ENCODE assay signal across 1 cellular context in the genomic region with DNA sequence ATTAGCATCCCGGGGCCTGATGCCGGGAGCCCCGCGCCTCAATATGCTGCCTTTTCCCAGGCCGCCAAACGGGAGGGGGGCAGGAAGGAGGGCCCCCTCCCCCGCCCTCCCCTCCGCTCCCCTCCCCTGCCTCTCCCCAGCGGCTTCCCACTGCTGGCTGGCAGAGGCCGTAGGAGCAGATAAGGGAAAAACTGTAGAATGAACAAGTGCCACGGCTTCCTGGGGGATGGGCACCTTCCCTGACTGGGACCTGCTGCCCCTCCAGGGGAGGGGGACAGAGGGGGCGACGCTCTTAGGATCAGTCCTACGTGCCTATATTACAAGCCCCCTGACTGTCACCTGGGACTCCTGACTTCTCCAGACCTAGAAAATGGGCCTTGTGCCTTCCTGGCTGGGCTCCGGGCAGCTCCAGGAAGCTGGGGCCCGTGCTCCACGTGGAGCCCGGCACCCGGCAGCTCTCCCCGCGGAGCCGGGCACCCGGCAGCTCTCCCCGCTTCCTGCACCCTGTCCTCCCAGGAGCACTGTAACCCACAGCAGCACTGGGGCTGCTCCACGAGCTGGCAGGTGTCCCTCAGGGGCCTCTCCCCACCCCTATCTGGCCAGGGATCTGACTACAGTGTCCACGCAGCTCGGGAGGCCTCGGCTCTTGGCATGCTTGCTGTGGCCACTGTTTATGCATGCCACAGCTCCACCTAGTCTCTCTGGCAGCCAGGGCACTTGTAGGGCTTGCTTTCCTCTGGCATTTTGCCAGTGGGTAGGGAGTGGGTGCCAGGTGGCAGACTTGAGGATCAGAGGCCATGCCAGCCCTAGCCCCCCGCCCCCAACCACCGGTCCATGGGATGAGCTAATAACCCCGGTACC.
A peak's percentile ranks its signal among the peaks of the same experiment; 100 is the strongest.
TF ChIP-seq lines count a peak whose summit lies in the region.

No MANE protein-coding gene starts in this region.

TF ChIP-seq in K562, 482 proteins besides CTCF, POLR2A, EP300 and RAD21:
- TF ChIP-seq, protein P1, sequence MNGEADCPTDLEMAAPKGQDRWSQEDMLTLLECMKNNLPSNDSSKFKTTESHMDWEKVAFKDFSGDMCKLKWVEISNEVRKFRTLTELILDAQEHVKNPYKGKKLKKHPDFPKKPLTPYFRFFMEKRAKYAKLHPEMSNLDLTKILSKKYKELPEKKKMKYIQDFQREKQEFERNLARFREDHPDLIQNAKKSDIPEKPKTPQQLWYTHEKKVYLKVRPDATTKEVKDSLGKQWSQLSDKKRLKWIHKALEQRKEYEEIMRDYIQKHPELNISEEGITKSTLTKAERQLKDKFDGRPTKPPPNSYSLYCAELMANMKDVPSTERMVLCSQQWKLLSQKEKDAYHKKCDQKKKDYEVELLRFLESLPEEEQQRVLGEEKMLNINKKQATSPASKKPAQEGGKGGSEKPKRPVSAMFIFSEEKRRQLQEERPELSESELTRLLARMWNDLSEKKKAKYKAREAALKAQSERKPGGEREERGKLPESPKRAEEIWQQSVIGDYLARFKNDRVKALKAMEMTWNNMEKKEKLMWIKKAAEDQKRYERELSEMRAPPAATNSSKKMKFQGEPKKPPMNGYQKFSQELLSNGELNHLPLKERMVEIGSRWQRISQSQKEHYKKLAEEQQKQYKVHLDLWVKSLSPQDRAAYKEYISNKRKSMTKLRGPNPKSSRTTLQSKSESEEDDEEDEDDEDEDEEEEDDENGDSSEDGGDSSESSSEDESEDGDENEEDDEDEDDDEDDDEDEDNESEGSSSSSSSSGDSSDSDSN (IDR thresholded peaks at IDR 0.05; ENCODE audit: borderline replicate concordance in 1 of 2, low read depth in 2 of 2, low read length in 2 of 2) = peak; percentile 23 to 26; a peak in 1 of 4 replicates
- TF ChIP-seq ZNF263 (CRISPR knock-in tag; IDR thresholded peaks at IDR 0.05; ENCODE audit: borderline replicate concordance) (peak; percentile 48; the same call in 1 of the 2 replicates), HLTF (IDR thresholded peaks at IDR 0.05) (no peak), RBM15 (IDR thresholded peaks at IDR 0.05; ENCODE audit: insufficient read depth, low read length) (no peak), ZNF57 (CRISPR knock-in tag; IDR thresholded peaks at IDR 0.05) (no peak), KAT2B (IDR thresholded peaks at IDR 0.05; ENCODE audit: low read depth, low read length) (no peak), ZFX (CRISPR knock-in tag; IDR thresholded peaks at IDR 0.05) (no peak), MCM3 (IDR thresholded peaks at IDR 0.05) (no peak), PRPF4 (IDR thresholded peaks at IDR 0.05; ENCODE audit: insufficient read depth, low read depth, low read length, poor library complexity, severe bottlenecking) (no peak), BHLHE40 (IDR thresholded peaks at IDR 0.05; ENCODE audit: low read length) (no peak), RAD51 (IDR thresholded peaks at IDR 0.05; ENCODE audit: borderline replicate concordance, low read depth) (no peak), NFIC (IDR thresholded peaks at IDR 0.05) (peak; percentile 79), GTF2F1 (IDR thresholded peaks at IDR 0.05; ENCODE audit: low read depth, low read length) (no peak), NRF1 (conservative IDR thresholded peaks at IDR 0.05 in 1 of 2, IDR thresholded peaks at IDR 0.05 in 1 of 2) (no peak)
- TF ChIP-seq, protein P2, sequence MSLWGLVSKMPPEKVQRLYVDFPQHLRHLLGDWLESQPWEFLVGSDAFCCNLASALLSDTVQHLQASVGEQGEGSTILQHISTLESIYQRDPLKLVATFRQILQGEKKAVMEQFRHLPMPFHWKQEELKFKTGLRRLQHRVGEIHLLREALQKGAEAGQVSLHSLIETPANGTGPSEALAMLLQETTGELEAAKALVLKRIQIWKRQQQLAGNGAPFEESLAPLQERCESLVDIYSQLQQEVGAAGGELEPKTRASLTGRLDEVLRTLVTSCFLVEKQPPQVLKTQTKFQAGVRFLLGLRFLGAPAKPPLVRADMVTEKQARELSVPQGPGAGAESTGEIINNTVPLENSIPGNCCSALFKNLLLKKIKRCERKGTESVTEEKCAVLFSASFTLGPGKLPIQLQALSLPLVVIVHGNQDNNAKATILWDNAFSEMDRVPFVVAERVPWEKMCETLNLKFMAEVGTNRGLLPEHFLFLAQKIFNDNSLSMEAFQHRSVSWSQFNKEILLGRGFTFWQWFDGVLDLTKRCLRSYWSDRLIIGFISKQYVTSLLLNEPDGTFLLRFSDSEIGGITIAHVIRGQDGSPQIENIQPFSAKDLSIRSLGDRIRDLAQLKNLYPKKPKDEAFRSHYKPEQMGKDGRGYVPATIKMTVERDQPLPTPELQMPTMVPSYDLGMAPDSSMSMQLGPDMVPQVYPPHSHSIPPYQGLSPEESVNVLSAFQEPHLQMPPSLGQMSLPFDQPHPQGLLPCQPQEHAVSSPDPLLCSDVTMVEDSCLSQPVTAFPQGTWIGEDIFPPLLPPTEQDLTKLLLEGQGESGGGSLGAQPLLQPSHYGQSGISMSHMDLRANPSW (CRISPR knock-in tag; IDR thresholded peaks at IDR 0.05) = no peak
- TF ChIP-seq, protein P3, sequence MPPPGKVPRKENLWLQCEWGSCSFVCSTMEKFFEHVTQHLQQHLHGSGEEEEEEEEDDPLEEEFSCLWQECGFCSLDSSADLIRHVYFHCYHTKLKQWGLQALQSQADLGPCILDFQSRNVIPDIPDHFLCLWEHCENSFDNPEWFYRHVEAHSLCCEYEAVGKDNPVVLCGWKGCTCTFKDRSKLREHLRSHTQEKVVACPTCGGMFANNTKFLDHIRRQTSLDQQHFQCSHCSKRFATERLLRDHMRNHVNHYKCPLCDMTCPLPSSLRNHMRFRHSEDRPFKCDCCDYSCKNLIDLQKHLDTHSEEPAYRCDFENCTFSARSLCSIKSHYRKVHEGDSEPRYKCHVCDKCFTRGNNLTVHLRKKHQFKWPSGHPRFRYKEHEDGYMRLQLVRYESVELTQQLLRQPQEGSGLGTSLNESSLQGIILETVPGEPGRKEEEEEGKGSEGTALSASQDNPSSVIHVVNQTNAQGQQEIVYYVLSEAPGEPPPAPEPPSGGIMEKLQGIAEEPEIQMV (tag; conservative IDR thresholded peaks at IDR 0.05; ENCODE audit: low read depth) = no peak
- TF ChIP-seq, protein P4, sequence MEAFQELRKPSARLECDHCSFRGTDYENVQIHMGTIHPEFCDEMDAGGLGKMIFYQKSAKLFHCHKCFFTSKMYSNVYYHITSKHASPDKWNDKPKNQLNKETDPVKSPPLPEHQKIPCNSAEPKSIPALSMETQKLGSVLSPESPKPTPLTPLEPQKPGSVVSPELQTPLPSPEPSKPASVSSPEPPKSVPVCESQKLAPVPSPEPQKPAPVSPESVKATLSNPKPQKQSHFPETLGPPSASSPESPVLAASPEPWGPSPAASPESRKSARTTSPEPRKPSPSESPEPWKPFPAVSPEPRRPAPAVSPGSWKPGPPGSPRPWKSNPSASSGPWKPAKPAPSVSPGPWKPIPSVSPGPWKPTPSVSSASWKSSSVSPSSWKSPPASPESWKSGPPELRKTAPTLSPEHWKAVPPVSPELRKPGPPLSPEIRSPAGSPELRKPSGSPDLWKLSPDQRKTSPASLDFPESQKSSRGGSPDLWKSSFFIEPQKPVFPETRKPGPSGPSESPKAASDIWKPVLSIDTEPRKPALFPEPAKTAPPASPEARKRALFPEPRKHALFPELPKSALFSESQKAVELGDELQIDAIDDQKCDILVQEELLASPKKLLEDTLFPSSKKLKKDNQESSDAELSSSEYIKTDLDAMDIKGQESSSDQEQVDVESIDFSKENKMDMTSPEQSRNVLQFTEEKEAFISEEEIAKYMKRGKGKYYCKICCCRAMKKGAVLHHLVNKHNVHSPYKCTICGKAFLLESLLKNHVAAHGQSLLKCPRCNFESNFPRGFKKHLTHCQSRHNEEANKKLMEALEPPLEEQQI (IDR thresholded peaks at IDR 0.05) = no peak
- TF ChIP-seq, protein P5, sequence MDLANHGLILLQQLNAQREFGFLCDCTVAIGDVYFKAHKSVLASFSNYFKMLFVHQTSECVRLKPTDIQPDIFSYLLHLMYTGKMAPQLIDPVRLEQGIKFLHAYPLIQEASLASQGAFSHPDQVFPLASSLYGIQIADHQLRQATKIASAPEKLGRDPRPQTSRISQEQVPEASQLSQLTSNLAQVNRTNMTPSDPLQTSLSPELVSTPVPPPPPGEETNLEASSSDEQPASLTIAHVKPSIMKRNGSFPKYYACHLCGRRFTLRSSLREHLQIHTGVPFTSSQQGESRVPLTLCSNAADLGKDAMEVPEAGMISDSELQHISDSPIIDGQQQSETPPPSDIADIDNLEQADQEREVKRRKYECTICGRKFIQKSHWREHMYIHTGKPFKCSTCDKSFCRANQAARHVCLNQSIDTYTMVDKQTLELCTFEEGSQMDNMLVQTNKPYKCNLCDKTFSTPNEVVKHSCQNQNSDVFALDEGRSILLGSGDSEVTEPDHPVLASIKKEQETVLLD (IDR thresholded peaks at IDR 0.05) = no peak
- TF ChIP-seq, protein P6, sequence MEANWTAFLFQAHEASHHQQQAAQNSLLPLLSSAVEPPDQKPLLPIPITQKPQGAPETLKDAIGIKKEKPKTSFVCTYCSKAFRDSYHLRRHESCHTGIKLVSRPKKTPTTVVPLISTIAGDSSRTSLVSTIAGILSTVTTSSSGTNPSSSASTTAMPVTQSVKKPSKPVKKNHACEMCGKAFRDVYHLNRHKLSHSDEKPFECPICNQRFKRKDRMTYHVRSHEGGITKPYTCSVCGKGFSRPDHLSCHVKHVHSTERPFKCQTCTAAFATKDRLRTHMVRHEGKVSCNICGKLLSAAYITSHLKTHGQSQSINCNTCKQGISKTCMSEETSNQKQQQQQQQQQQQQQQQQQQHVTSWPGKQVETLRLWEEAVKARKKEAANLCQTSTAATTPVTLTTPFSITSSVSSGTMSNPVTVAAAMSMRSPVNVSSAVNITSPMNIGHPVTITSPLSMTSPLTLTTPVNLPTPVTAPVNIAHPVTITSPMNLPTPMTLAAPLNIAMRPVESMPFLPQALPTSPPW (CRISPR knock-in tag; IDR thresholded peaks at IDR 0.05) = peak; percentile 54
